18 cellular contexts compared by ENCODE assay signal in the genomic region with DNA sequence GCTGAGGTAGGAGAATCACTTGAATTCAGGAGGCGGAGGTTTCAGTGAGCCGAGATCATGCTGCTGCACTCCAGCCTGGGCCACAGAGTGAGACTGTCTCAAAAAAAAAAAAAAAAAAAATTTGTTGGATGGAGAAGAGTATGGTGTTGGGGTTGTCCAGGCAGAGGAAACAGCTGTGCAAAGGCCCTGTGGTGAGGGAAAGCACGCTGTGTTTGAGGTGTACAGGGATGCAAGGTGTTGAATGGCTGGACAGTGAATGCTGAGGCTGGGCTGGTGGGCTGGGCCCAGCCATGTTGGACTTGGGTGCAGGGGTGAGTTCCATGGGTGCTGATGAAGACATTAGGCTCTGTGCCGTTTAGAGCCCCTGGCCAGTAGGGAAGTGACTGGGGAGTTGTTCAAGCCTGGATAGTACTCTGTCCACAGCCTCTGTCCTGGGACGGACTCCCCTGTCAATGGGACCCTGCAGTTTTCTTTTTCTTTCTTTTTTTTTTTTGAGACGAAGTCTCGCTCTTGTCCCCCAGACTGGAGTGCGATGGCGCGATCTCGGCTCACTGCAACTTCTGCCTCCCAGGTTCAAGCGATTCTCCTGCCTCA. TPM values are rescaled to one million over a fixed set of nuclear protein-coding genes. Genes with fewer than 3 reads are reported as not detected.
A peak's percentile ranks its signal among the peaks of the same experiment; 100 is the strongest.
DNase-seq lines count a peak whose midpoint lies in the region; ATAC-seq and TF ChIP-seq lines count a peak whose summit lies in the region.
"Had no signal": no experiment of that assay in that cellular context is flagged by ENCODE, and none has a peak within 500 bp of the region (broad histone marks: within the 10 kb centered on the region; RNA-seq: fewer than 3 reads in every experiment).

No MANE protein-coding gene starts in this region.

- H3K27ac ChIP-seq in IMR-90 (ENCODE audit: insufficient read depth, low read length): no peak overlapping the region
- H3K27ac ChIP-seq in mesenchymal stem cell (ENCODE audit: low read length, poor library complexity, severe bottlenecking): no peak overlapping the region
- H3K27ac ChIP-seq in right lobe of liver: no peak overlapping the region
- H3K27ac ChIP-seq: BLaER1 treated with 17β-estradiol and CSF1 and Interleukin-3, amounts not matched to agents 10 nM and 100 nM; HL-60 had no signal

- peaks cover 11% of the 10 kb centered on the region for H3K4me1 Mint-ChIP-seq in activated naive CD8-positive, alpha-beta T cell (ENCODE audit: low read depth)
- peaks cover 16% of the 10 kb centered on the region for H3K4me1 Mint-ChIP-seq in activated naive CD8-positive, alpha-beta T cell treated with anti-CD3 and anti-CD28 coated beads for 36 hours

- no peak overlapping the region for H3K9ac ChIP-seq in IMR-90 (ENCODE audit: low read depth, low read length)
- H3K9ac ChIP-seq in mesenchymal stem cell (ENCODE audit: low read length): no peak overlapping the region
- H3K9ac ChIP-seq: BLaER1 treated with 17β-estradiol and CSF1 and Interleukin-3, amounts not matched to agents 10 nM and 100 nM had no signal

- no peak overlapping the region for H2BK15ac ChIP-seq in IMR-90 (ENCODE audit: low read depth, low read length)
- H2BK15ac ChIP-seq in mesenchymal stem cell (ENCODE audit: low read depth, poor library complexity, severe bottlenecking): no peak overlapping the region

- H3K18ac ChIP-seq in IMR-90 (ENCODE audit: low read depth, low read length): no peak overlapping the region
- no peak overlapping the region for H3K18ac ChIP-seq in mesenchymal stem cell (ENCODE audit: low read depth in 1 of 2, low read length in 2 of 2)

- H2AK9ac ChIP-seq in IMR-90 (replicated peaks; ENCODE audit: low read depth, low read length, poor library complexity): no peak overlapping the region

- H2BK20ac ChIP-seq in IMR-90 (ENCODE audit: low read depth, low read length): no peak overlapping the region

- BruUV-seq in IMR-90 (replicated peaks; lab: Mats Ljungman, UMichigan): no TSS peak

- H3K27me3 ChIP-seq in IMR-90 (ENCODE audit: control insufficient read depth, insufficient read depth, low read length) (no peaks in the 10 kb centered on the region), mesenchymal stem cell (ENCODE audit: control insufficient read depth in 1 of 2, insufficient read depth in 1 of 2, low read length in 2 of 2) (no peaks in the 10 kb centered on the region), right lobe of liver (no peaks in the 10 kb centered on the region)
- H3K27me3 ChIP-seq: BLaER1 treated with 17β-estradiol and CSF1 and Interleukin-3, amounts not matched to agents 10 nM and 100 nM had no signal

- no peaks in the 10 kb centered on the region for H3K27me3 Mint-ChIP-seq in activated naive CD8-positive, alpha-beta T cell
- H3K27me3 Mint-ChIP-seq in activated naive CD8-positive, alpha-beta T cell treated with anti-CD3 and anti-CD28 coated beads for 36 hours: no peaks in the 10 kb centered on the region
- H3K27me3 Mint-ChIP-seq: CD4-positive, alpha-beta memory T cell had no signal

- H3K4me3 Mint-ChIP-seq in activated naive CD8-positive, alpha-beta T cell: no peak overlapping the region
- no peak overlapping the region for H3K4me3 Mint-ChIP-seq in activated naive CD8-positive, alpha-beta T cell treated with anti-CD3 and anti-CD28 coated beads for 36 hours
- H3K4me3 Mint-ChIP-seq: CD4-positive, alpha-beta memory T cell; HFFc6 had no signal

- TF ChIP-seq POLR2A in IMR-90 (IDR thresholded peaks at IDR 0.05; ENCODE audit: low read depth, low read length) (no peak), right lobe of liver (IDR thresholded peaks at IDR 0.05) (no peak)

- dilution Hi-C loops in IMR-90 (cut with HindIII; ENCODE audit: low sequenced_read_pairs, unreplicated experiment): no loop called here

- H3K23ac ChIP-seq in IMR-90 (ENCODE audit: low read depth, low read length) (no peak overlapping the region), mesenchymal stem cell (ENCODE audit: low read length in 2 of 2) (no peak overlapping the region)

- no peak overlapping the region for H4K8ac ChIP-seq in IMR-90 (ENCODE audit: low read depth in 2 of 2, low read length in 2 of 2)
- peak overlapping the region; percentile 32 for H4K8ac ChIP-seq in mesenchymal stem cell (ENCODE audit: low read length)

- in situ Hi-C loops in IMR-90 (cut with MboI; ENCODE audit: low sequenced_read_pairs): no loop called here

- H2BK120ac ChIP-seq in IMR-90 (ENCODE audit: low read depth, low read length) (no peak overlapping the region), mesenchymal stem cell (ENCODE audit: low read depth, low read length) (no peak overlapping the region)

- no peak overlapping the region for H4K5ac ChIP-seq in IMR-90 (ENCODE audit: low read depth, low read length)

- H3K4me1 ChIP-seq in IMR-90 (ENCODE audit: control insufficient read depth, insufficient read depth, low read length): peaks cover 14% of the 10 kb centered on the region
- peaks cover 19% of the 10 kb centered on the region for H3K4me1 ChIP-seq in mesenchymal stem cell (ENCODE audit: control insufficient read depth, insufficient read depth, low read depth, low read length)
- H3K4me1 ChIP-seq in right lobe of liver: no peaks in the 10 kb centered on the region
- H3K4me1 ChIP-seq: HAP-1 had no signal

- H3K14ac ChIP-seq in IMR-90 (replicated peaks; ENCODE audit: low read depth, low read length) (no peak overlapping the region), mesenchymal stem cell (ENCODE audit: low read length in 2 of 2) (no peak overlapping the region)

- H3K36me3 ChIP-seq in IMR-90 (ENCODE audit: control insufficient read depth, insufficient read depth, low read length) (peaks cover 37% of the 10 kb centered on the region), mesenchymal stem cell (ENCODE audit: control insufficient read depth in 1 of 2, insufficient read depth in 2 of 2, low read depth in 1 of 2, low read length in 2 of 2) (peaks cover 48 to 63% of the 10 kb centered on the region in 2 experiments), right lobe of liver (peaks cover 0 to 19% (median 1%) of the 10 kb centered on the region in 4 donors)

- peaks cover 22 to 73% of the 10 kb centered on the region in 2 experiments for H3K79me1 ChIP-seq in IMR-90 (ENCODE audit: low read depth in 1 of 2, low read length in 2 of 2)
- H3K79me1 ChIP-seq in mesenchymal stem cell (replicated peaks; ENCODE audit: low read length, poor library complexity, severe bottlenecking): peaks cover 9% of the 10 kb centered on the region

- H2AK5ac ChIP-seq in IMR-90 (ENCODE audit: low read depth, low read length) (no peak overlapping the region), mesenchymal stem cell (ENCODE audit: low read length, severe bottlenecking) (peak overlapping the region; percentile 8)

- H3K9me3 ChIP-seq in IMR-90 (ENCODE audit: control insufficient read depth, insufficient read depth, low read length) (no peaks in the 10 kb centered on the region), mesenchymal stem cell (ENCODE audit: control insufficient read depth, low read length) (no peaks in the 10 kb centered on the region), right lobe of liver (no peaks in the 10 kb centered on the region)
- H3K9me3 ChIP-seq: BLaER1 treated with 17β-estradiol and CSF1 and Interleukin-3, amounts not matched to agents 10 nM and 100 nM; HAP-1 had no signal

- DNase-seq in activated naive CD8-positive, alpha-beta T cell treated with anti-CD3 and anti-CD28 coated beads for 36 hours: no peak
- DNase-seq in IMR-90 (no peak), mesenchymal stem cell (no peak), right lobe of liver (no peak), DMS 273 treated with DMSO at 0.1 percent for 48 hours (lab: John Stamatoyannopoulos, UW) (no peak)
- DNase-seq in stimulated activated CD4-positive, alpha-beta T cell treated with anti-CD3 and anti-CD28 coated beads, Interleukin-4, amount 100 ng/mL, for 24 hours: no peak
- DNase-seq: ACHN; CD4-positive, alpha-beta memory T cell; COR-L47; GOT3; HFFc6; KBM-7 had no signal

- no peak overlapping the region for H3K56ac ChIP-seq in IMR-90 (ENCODE audit: extremely low read depth, insufficient read depth, low read length)

- H3K9me3 Mint-ChIP-seq in activated naive CD8-positive, alpha-beta T cell (ENCODE audit: low read depth): no peaks in the 10 kb centered on the region
- no peaks in the 10 kb centered on the region for H3K9me3 Mint-ChIP-seq in activated naive CD8-positive, alpha-beta T cell treated with anti-CD3 and anti-CD28 coated beads for 36 hours
- H3K9me3 Mint-ChIP-seq: CD4-positive, alpha-beta memory T cell; HFFc6 had no signal

- H2AFZ ChIP-seq in IMR-90 (replicated peaks; ENCODE audit: low read length, poor library complexity): peak overlapping the region; percentile 58
- no peak overlapping the region for H2AFZ ChIP-seq in mesenchymal stem cell (ENCODE audit: low read depth, low read length)

- peaks cover 7% of the 10 kb centered on the region for H3K9me1 ChIP-seq in IMR-90 (ENCODE audit: insufficient read depth, low read length)

- no peak overlapping the region for H3K4me2 ChIP-seq in IMR-90 (ENCODE audit: low read depth, low read length)
- no peak overlapping the region for H3K4me2 ChIP-seq in mesenchymal stem cell (ENCODE audit: low read length, poor library complexity, severe bottlenecking)
- H3K4me2 ChIP-seq: BLaER1 treated with 17β-estradiol and CSF1 and Interleukin-3, amounts not matched to agents 10 nM and 100 nM had no signal

- no peak overlapping the region for H4K91ac ChIP-seq in IMR-90 (ENCODE audit: insufficient read depth, low read depth, low read length)
- H4K91ac ChIP-seq in mesenchymal stem cell (ENCODE audit: low read length): no peak overlapping the region

- ATAC-seq in IMR-90 (ENCODE audit: low read depth): no peak
- ATAC-seq in right lobe of liver: no peak
- ATAC-seq in HG03342 (IDR thresholded peaks at IDR 0.05; ENCODE audit: unreplicated experiment): no peak
- ATAC-seq: GM12878 had no signal

- H2BK5ac ChIP-seq in IMR-90 (ENCODE audit: low read depth, low read length, poor library complexity, severe bottlenecking) (no peak overlapping the region), mesenchymal stem cell (ENCODE audit: low read depth, low read length, poor library complexity, severe bottlenecking) (no peak overlapping the region)

- H3K4me3 ChIP-seq in IMR-90 (ENCODE audit: insufficient read depth, low read depth, low read length) (no peak overlapping the region), mesenchymal stem cell (ENCODE audit: insufficient read depth in 1 of 2, low read depth in 1 of 2, low read length in 2 of 2) (no peak overlapping the region), right lobe of liver (no peak overlapping the region)
- H3K4me3 ChIP-seq: BLaER1 treated with 17β-estradiol and CSF1 and Interleukin-3, amounts not matched to agents 10 nM and 100 nM; GM12878; HAP-1 had no signal

- 100% methylated on average over 2 of the region's 12 CpGs; no CpG with 5 or more reads in 1 of the 2 experiments for WGBS in IMR-90 (ENCODE audit: extremely low coverage in 2 of 2, insufficient read length in 1 of 2), 2 experiments
- WGBS in mesenchymal stem cell: 98% methylated on average over 12 of the region's 12 CpGs
- 93% methylated on average over 5 of the region's 12 CpGs for WGBS in right lobe of liver (ENCODE audit: insufficient coverage, low coverage, low lambda C conversion rate, missing lambda C conversion rate)

- H3K36me3 Mint-ChIP-seq in activated naive CD8-positive, alpha-beta T cell: peaks cover 2% of the 10 kb centered on the region
- H3K36me3 Mint-ChIP-seq in activated naive CD8-positive, alpha-beta T cell treated with anti-CD3 and anti-CD28 coated beads for 36 hours: peaks cover 11% of the 10 kb centered on the region

- TF ChIP-seq RAD21 in IMR-90 (IDR thresholded peaks at IDR 0.05; ENCODE audit: low read length): no peak

- CTCF ChIA-PET in IMR-90 (lab: Yijun Ruan, JAX): no interaction called here

- no peak overlapping the region for H2BK12ac ChIP-seq in mesenchymal stem cell (ENCODE audit: low read length in 2 of 2)

- POLR2A ChIA-PET in IMR-90 (lab: Charles Lee; ENCODE audit: unreplicated experiment): no interaction called here

- TF ChIP-seq CTCF in IMR-90 (conservative IDR thresholded peaks at IDR 0.05; ENCODE audit: low read depth, low read length) (no peak), right lobe of liver (IDR thresholded peaks at IDR 0.05) (no peak)

- intact Hi-C loops in IMR-90 (cut with micrococcal nuclease) (no loop called here), right lobe of liver (cut with DNase I) (no loop called here)

- H3K4ac ChIP-seq in IMR-90 (ENCODE audit: low read depth, low read length): no peak overlapping the region
- no peak overlapping the region for H3K4ac ChIP-seq in mesenchymal stem cell (ENCODE audit: low read depth in 1 of 2, low read length in 2 of 2)

- H4K20me1 ChIP-seq in IMR-90 (ENCODE audit: insufficient read depth, low read length): peaks cover 47% of the 10 kb centered on the region

- H3K27ac Mint-ChIP-seq in activated naive CD8-positive, alpha-beta T cell: peak overlapping the region; percentile 16
- no peak overlapping the region for H3K27ac Mint-ChIP-seq in activated naive CD8-positive, alpha-beta T cell treated with anti-CD3 and anti-CD28 coated beads for 36 hours
- H3K27ac Mint-ChIP-seq: CD4-positive, alpha-beta memory T cell; HFFc6 had no signal

RNA-seq across cellular contexts. Expression of a gene that starts 18.6 kb away (rescaled TPM):
- total RNA-seq in activated naive CD8-positive, alpha-beta T cell treated with anti-CD3 and anti-CD28 coated beads for 36 hours: 10 to 100 TPM; 16.0 to 17.8 TPM
- 0.28 and 0.36 TPM in 2 replicates for total RNA-seq in IMR-90 (2012; rRNA removed)
- polyA plus RNA-seq in IMR-90 (2012; rRNA removed): 4.0 and 4.1 TPM in 2 replicates
- 3.8 and 3.9 TPM in 2 replicates for polyA plus RNA-seq in IMR-90 (2012; cell fraction: cytosol; rRNA removed)
- 5.8 and 9.9 TPM in 2 replicates for polyA plus RNA-seq in IMR-90 (2012; cell fraction: nucleus; rRNA removed; ENCODE audit: low replicate concordance)
- polyA plus RNA-seq in mesenchymal stem cell (2013, experiment 1 of 2): 12.1 TPM
- 11.2 TPM for polyA plus RNA-seq in mesenchymal stem cell (2013, experiment 2 of 2)
- 1 to 10 TPM; 4.0 to 8.5 (median 5.5) TPM for total RNA-seq in right lobe of liver

RNA-seq across cellular contexts. Expression of a gene that starts 28.5 kb away (rescaled TPM):
- 1 to 10 TPM; 1.5 to 1.6 TPM for total RNA-seq in activated naive CD8-positive, alpha-beta T cell treated with anti-CD3 and anti-CD28 coated beads for 36 hours
- total RNA-seq in IMR-90 (2012; rRNA removed) (under 0.01 and 0.54 TPM in 2 replicates), right lobe of liver (1 to 10 TPM; 2.5 to 5.9 (median 3.1) TPM)
- 0.14 and 0.52 TPM in 2 replicates for polyA plus RNA-seq in IMR-90 (2012; rRNA removed)
- polyA plus RNA-seq in IMR-90 (2012; cell fraction: cytosol; rRNA removed): 0.13 and 0.25 TPM in 2 replicates
- polyA plus RNA-seq in IMR-90 (2012; cell fraction: nucleus; rRNA removed; ENCODE audit: low replicate concordance): 0.15 and 0.25 TPM in 2 replicates
- 0.50 TPM for polyA plus RNA-seq in mesenchymal stem cell (2013, experiment 1 of 2)
- polyA plus RNA-seq in mesenchymal stem cell (2013, experiment 2 of 2): 0.40 TPM

RNA-seq across cellular contexts. Expression of a gene that starts 29.2 kb away (rescaled TPM):
- total RNA-seq in activated naive CD8-positive, alpha-beta T cell treated with anti-CD3 and anti-CD28 coated beads for 36 hours: 10 to 100 TPM; 61.4 to 69.5 TPM
- total RNA-seq in IMR-90 (2012; rRNA removed) (118 and 130 TPM in 2 replicates), right lobe of liver (10 to 100 TPM; 16.2 to 31.9 (median 23.2) TPM)
- polyA plus RNA-seq in IMR-90 (2012; rRNA removed): 138 and 164 TPM in 2 replicates
- 60.4 and 106 TPM in 2 replicates for polyA plus RNA-seq in IMR-90 (2012; cell fraction: cytosol; rRNA removed)
- 69.7 and 147 TPM in 2 replicates for polyA plus RNA-seq in IMR-90 (2012; cell fraction: nucleus; rRNA removed; ENCODE audit: low replicate concordance)
- 47.3 TPM for polyA plus RNA-seq in mesenchymal stem cell (2013, experiment 1 of 2)
- polyA plus RNA-seq in mesenchymal stem cell (2013, experiment 2 of 2): 45.5 TPM

RNA-seq across cellular contexts. Expression of a gene that starts 30.3 kb away (rescaled TPM):
- 1 to 10 TPM; 4.4 to 5.0 TPM for total RNA-seq in activated naive CD8-positive, alpha-beta T cell treated with anti-CD3 and anti-CD28 coated beads for 36 hours
- total RNA-seq in IMR-90 (2012; rRNA removed): 50.2 and 50.5 TPM in 2 replicates
- polyA plus RNA-seq in IMR-90 (2012; rRNA removed): 241 and 267 TPM in 2 replicates
- polyA plus RNA-seq in IMR-90 (2012; cell fraction: cytosol; rRNA removed): 277 and 456 TPM in 2 replicates
- polyA plus RNA-seq in IMR-90 (2012; cell fraction: nucleus; rRNA removed; ENCODE audit: low replicate concordance): 108 and 251 TPM in 2 replicates
- 129 TPM for polyA plus RNA-seq in mesenchymal stem cell (2013, experiment 1 of 2)
- polyA plus RNA-seq in mesenchymal stem cell (2013, experiment 2 of 2): 134 TPM
- total RNA-seq in right lobe of liver: 10 to 100 TPM in 5 of 6 experiments, 1 to 10 TPM in 1; 8.5 to 16.4 (median 11.5) TPM

RNA-seq across cellular contexts. Expression of a gene that starts 32.4 kb away (rescaled TPM):
- 10 to 100 TPM; 58.9 to 62.2 TPM for total RNA-seq in activated naive CD8-positive, alpha-beta T cell treated with anti-CD3 and anti-CD28 coated beads for 36 hours
- total RNA-seq in IMR-90 (2012; rRNA removed) (2.2 and 3.1 TPM in 2 replicates), right lobe of liver (10 to 100 TPM; 14.6 to 33.0 (median 27.3) TPM)
- 14.6 and 14.8 TPM in 2 replicates for polyA plus RNA-seq in IMR-90 (2012; rRNA removed)
- 22.4 and 28.7 TPM in 2 replicates for polyA plus RNA-seq in IMR-90 (2012; cell fraction: cytosol; rRNA removed)
- 29.5 and 60.4 TPM in 2 replicates for polyA plus RNA-seq in IMR-90 (2012; cell fraction: nucleus; rRNA removed; ENCODE audit: low replicate concordance)
- polyA plus RNA-seq in mesenchymal stem cell (2013, experiment 1 of 2): 43.0 TPM
- polyA plus RNA-seq in mesenchymal stem cell (2013, experiment 2 of 2): 38.9 TPM
